ENCODE assay signal across 1 cellular context in the genomic region with DNA sequence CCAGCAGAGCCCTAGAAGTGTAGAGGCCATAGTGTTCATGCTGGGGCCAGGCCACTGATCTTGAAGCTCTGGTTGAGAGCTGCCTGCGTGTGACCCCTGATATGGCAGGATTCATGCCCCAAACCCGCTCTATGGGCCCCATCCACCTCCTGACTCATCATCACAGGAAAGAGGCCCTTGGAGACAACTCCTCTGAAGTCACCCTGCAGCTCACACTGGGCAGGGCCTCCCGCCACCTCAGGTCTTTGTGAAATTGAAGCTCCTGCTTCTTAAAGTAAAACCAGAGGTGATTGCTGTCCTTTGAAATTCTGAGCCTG.
TF ChIP-seq lines count a peak whose summit lies in the region.

No MANE protein-coding gene starts in this region.

TF ChIP-seq in IMR-90, 13 proteins besides CTCF, POLR2A, EP300 and RAD21 (continued from another document):
- TF ChIP-seq, protein P1, sequence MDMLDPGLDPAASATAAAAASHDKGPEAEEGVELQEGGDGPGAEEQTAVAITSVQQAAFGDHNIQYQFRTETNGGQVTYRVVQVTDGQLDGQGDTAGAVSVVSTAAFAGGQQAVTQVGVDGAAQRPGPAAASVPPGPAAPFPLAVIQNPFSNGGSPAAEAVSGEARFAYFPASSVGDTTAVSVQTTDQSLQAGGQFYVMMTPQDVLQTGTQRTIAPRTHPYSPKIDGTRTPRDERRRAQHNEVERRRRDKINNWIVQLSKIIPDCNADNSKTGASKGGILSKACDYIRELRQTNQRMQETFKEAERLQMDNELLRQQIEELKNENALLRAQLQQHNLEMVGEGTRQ (IDR thresholded peaks at IDR 0.05; ENCODE audit: low read depth, low read length), result no peak
- TF ChIP-seq MAFK (IDR thresholded peaks at IDR 0.05; ENCODE audit: low read depth, low read length) (no peak), RFX5 (IDR thresholded peaks at IDR 0.05; ENCODE audit: low read depth, low read length) (no peak), ELK1 (IDR thresholded peaks at IDR 0.05; ENCODE audit: borderline replicate concordance, low read depth, low read length) (no peak), NFE2L2 (IDR thresholded peaks at IDR 0.05; ENCODE audit: low read depth, low read length) (no peak)
